ENCODE assay signal across 9 cellular contexts in the genomic region with DNA sequence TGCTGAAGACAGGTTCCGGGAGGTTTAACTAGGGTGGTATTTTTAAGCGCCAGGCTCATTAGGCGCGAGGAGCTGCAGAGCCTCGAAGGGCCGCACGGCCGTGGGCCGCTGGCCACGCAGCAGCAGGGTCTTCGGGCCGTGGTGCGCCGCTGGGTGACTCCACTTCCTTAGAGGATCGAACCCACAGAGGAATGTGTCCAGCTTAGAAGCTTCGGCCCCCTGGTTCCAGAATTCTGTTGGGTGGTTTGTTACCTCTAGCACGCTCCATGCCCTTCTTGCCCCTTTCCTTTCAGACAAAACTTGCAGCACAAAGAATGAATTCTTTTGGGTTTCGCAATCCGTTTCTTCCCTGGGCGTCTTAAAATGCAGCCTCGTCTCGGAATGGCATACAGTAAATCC. TPM values are rescaled to one million over a fixed set of nuclear protein-coding genes. Genes with fewer than 3 reads are reported as not detected.
DNase-seq lines count a peak whose midpoint lies in the region; ATAC-seq and TF ChIP-seq lines count a peak whose summit lies in the region.
"Had no signal": no experiment of that assay in that cellular context is flagged by ENCODE, and none has a peak within 500 bp of the region (broad histone marks: within the 10 kb centered on the region; RNA-seq: fewer than 3 reads in every experiment).

No MANE protein-coding gene starts in this region.

- DNase-seq in CD1c-positive myeloid dendritic cell (ENCODE audit: extremely low spot score) (peak; percentile 47), head of caudate nucleus (peak; percentile 11 to 79 (median 56)), osteocyte (ENCODE audit: extremely low spot score, unreplicated experiment) (no peak), HuH-7.5 (ENCODE audit: low spot score) (no peak)
- no peak for DNase-seq in activated CD8-positive, alpha-beta T cell treated with anti-CD3 and anti-CD28 coated beads for 36 hours

- POLR2A ChIA-PET in HEK293 (lab: Yijun Ruan, JAX), result interaction anchor here (0.6 to 1.8 kb wide), 23 partner anchors 8 to 356 kb away, joined by 3 to 39 read pairs (median 5); partner anchors contain the start of genes MRPL16, OSBP and STX3
- POLR2A ChIA-PET in activated CD8-positive, alpha-beta T cell treated with anti-CD3 and anti-CD28 coated beads for 36 hours (lab: Charles Lee), result interaction anchor here (0.6 to 2.6 kb wide), 8 partner anchors 53 to 618 kb away, joined by 3 to 16 read pairs (median 4); partner anchors contain the start of genes OSBP and STX3

- peak overlapping the region; percentile 83 for H3K4me3 Mint-ChIP-seq in activated CD8-positive, alpha-beta T cell treated with anti-CD3 and anti-CD28 coated beads for 36 hours
- H3K4me3 Mint-ChIP-seq in osteocyte (ENCODE audit: unreplicated experiment), result peak overlapping the region; percentile 91

- peaks cover 30% of the 10 kb centered on the region for H3K36me3 Mint-ChIP-seq in activated CD8-positive, alpha-beta T cell treated with anti-CD3 and anti-CD28 coated beads for 36 hours (ENCODE audit: low read depth)
- peaks cover 21% of the 10 kb centered on the region for H3K36me3 Mint-ChIP-seq in osteocyte (ENCODE audit: unreplicated experiment)

- H3K9me3 Mint-ChIP-seq in activated CD8-positive, alpha-beta T cell treated with anti-CD3 and anti-CD28 coated beads for 36 hours, result no peaks in the 10 kb centered on the region
- H3K9me3 Mint-ChIP-seq in osteocyte (ENCODE audit: unreplicated experiment), result no peaks in the 10 kb centered on the region

- H3K4me1 ChIP-seq in HEK293 (ENCODE audit: control insufficient read depth, insufficient read depth, low read length), result no peaks in the 10 kb centered on the region

- H3K27me3 Mint-ChIP-seq in activated CD8-positive, alpha-beta T cell treated with anti-CD3 and anti-CD28 coated beads for 36 hours, result no peaks in the 10 kb centered on the region
- peaks cover 4% of the 10 kb centered on the region for H3K27me3 Mint-ChIP-seq in osteocyte (ENCODE audit: unreplicated experiment)

- intact Hi-C loops in activated CD8-positive, alpha-beta T cell treated with anti-CD3 and anti-CD28 coated beads for 36 hours (cut with micrococcal nuclease), result loop anchor here (1.0 to 10.0 kb wide), 3 partner anchors 53 to 135 kb away; no protein-coding TSS in a partner anchor
- intact Hi-C loops in head of caudate nucleus (cut with DNase I), result loop anchor here (2.0 to 5.0 kb wide), 3 partner anchors 55 to 112 kb away; partner anchors contain the start of gene OSBP

- CTCF ChIA-PET in HEK293 (lab: Yijun Ruan, JAX), result interaction anchor here (0.5 to 1.9 kb wide), 4 partner anchors 11 to 1908 kb away, joined by 3 to 11 read pairs (median 3); partner anchors contain the start of gene CTNND1
- CTCF ChIA-PET in activated CD8-positive, alpha-beta T cell treated with anti-CD3 and anti-CD28 coated beads for 36 hours (lab: Charles Lee), result interaction anchor here (0.8 to 1.5 kb wide), 9 partner anchors 11 to 140 kb away, joined by 3 to 5 read pairs (median 3); no protein-coding TSS in a partner anchor

- H3K36me3 ChIP-seq in HEK293 (ENCODE audit: control insufficient read depth in 2 of 2, insufficient read depth in 1 of 2, low read length in 2 of 2), result peaks cover 20 to 23% of the 10 kb centered on the region in 2 experiments

- peak overlapping the region; percentile 80 for H3K4me3 ChIP-seq in HEK293 (ENCODE audit: low read depth, low read length)

- TF ChIP-seq CTCF in HEK293 (tag by site-specific recombination; IDR thresholded peaks at IDR 0.05), result no peak
- TF ChIP-seq CTCF in activated CD8-positive, alpha-beta T cell treated with anti-CD3 and anti-CD28 coated beads for 36 hours (IDR thresholded peaks at IDR 0.05), result no peak
- TF ChIP-seq CTCF in osteocyte (IDR thresholded peaks at IDR 0.05), result no peak

- no peak for ATAC-seq in activated CD8-positive, alpha-beta T cell treated with anti-CD3 and anti-CD28 coated beads for 36 hours
- ATAC-seq in GM21526 (IDR thresholded peaks at IDR 0.05; ENCODE audit: low FRiP score, unreplicated experiment) (no peak), HG02678 (IDR thresholded peaks at IDR 0.05; ENCODE audit: unreplicated experiment) (no peak)

- peak overlapping the region; percentile 66; the same call in 1 of the 2 replicates for H3K27ac ChIP-seq in HEK293 (ENCODE audit: extremely low read depth, low read depth, low read length)

- no peaks in the 10 kb centered on the region for H3K9me3 ChIP-seq in HEK293 (ENCODE audit: control insufficient read depth, insufficient read depth, low read depth, low read length)

- peaks cover 35% of the 10 kb centered on the region for H3K4me1 Mint-ChIP-seq in activated CD8-positive, alpha-beta T cell treated with anti-CD3 and anti-CD28 coated beads for 36 hours (ENCODE audit: low read depth)
- H3K4me1 Mint-ChIP-seq in osteocyte (ENCODE audit: unreplicated experiment), result peaks cover 27% of the 10 kb centered on the region

- peak overlapping the region; percentile 94 for H3K27ac Mint-ChIP-seq in activated CD8-positive, alpha-beta T cell treated with anti-CD3 and anti-CD28 coated beads for 36 hours
- H3K27ac Mint-ChIP-seq in osteocyte (ENCODE audit: unreplicated experiment), result peak overlapping the region; percentile 100

TF ChIP-seq in HEK293, 187 proteins besides CTCF, POLR2A, EP300 and RAD21:
- peak; percentile 44; the same call in 1 of the 2 replicates for TF ChIP-seq ZBTB17 (tag by site-specific recombination; IDR thresholded peaks at IDR 0.05)
- TF ChIP-seq ZBTB20 (tag by site-specific recombination; IDR thresholded peaks at IDR 0.05), result 0 out of 2 replicates have a peak, but pooled peaks have one; percentile 50
- TF ChIP-seq ZNF2 (tag by site-specific recombination; IDR thresholded peaks at IDR 0.05), result no peak
- no peak for TF ChIP-seq ZNF785 (tag by site-specific recombination; IDR thresholded peaks at IDR 0.05)
- 0 out of 2 replicates have a peak, but pooled peaks have one; percentile 2 for TF ChIP-seq ZNF600 (tag by site-specific recombination; IDR thresholded peaks at IDR 0.05)
- 0 out of 2 replicates have a peak, but pooled peaks have one; percentile 26 for TF ChIP-seq ZNF335 (tag by site-specific recombination; conservative IDR thresholded peaks at IDR 0.05)
- TF ChIP-seq ZNF362 (tag by site-specific recombination; IDR thresholded peaks at IDR 0.05), result 0 out of 2 replicates have a peak, but pooled peaks have one; percentile 10
- TF ChIP-seq ZXDB (tag by site-specific recombination; IDR thresholded peaks at IDR 0.05), result no peak
- TF ChIP-seq ZNF580 (tag by site-specific recombination; IDR thresholded peaks at IDR 0.05), result no peak
- TF ChIP-seq ZNF292 (tag by site-specific recombination; IDR thresholded peaks at IDR 0.05; ENCODE audit: borderline replicate concordance, low read depth), result no peak
- TF ChIP-seq, protein P1, sequence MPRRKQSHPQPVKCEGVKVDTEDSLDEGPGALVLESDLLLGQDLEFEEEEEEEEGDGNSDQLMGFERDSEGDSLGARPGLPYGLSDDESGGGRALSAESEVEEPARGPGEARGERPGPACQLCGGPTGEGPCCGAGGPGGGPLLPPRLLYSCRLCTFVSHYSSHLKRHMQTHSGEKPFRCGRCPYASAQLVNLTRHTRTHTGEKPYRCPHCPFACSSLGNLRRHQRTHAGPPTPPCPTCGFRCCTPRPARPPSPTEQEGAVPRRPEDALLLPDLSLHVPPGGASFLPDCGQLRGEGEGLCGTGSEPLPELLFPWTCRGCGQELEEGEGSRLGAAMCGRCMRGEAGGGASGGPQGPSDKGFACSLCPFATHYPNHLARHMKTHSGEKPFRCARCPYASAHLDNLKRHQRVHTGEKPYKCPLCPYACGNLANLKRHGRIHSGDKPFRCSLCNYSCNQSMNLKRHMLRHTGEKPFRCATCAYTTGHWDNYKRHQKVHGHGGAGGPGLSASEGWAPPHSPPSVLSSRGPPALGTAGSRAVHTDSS (tag by site-specific recombination; IDR thresholded peaks at IDR 0.05), result no peak
- TF ChIP-seq SCRT1 (tag by site-specific recombination; IDR thresholded peaks at IDR 0.05; ENCODE audit: borderline replicate concordance), result no peak
- no peak for TF ChIP-seq ZNF324 (tag by site-specific recombination; IDR thresholded peaks at IDR 0.05)
- 0 out of 2 replicates have a peak, but pooled peaks have one; percentile 24 for TF ChIP-seq ZNF610 (tag by site-specific recombination; IDR thresholded peaks at IDR 0.05; ENCODE audit: borderline replicate concordance)
TF ChIP-seq in HEK293: peak in this region for 6.

RNA-seq across cellular contexts. Expression of gene PATL1, which starts 0.8 kb away (rescaled TPM):
- 10 to 100 TPM; 59.5 to 60.6 TPM for total RNA-seq in activated CD8-positive, alpha-beta T cell treated with anti-CD3 and anti-CD28 coated beads for 36 hours
- 39.3 and 40.0 TPM in 2 replicates for total RNA-seq in osteocyte

RNA-seq across cellular contexts. Expression of gene OR10V1, which starts 44.0 kb away (rescaled TPM):
- not detected for total RNA-seq in activated CD8-positive, alpha-beta T cell treated with anti-CD3 and anti-CD28 coated beads for 36 hours
- not detected in 2 replicates for total RNA-seq in osteocyte
- total RNA-seq: T-helper 2 cell treated with Interferon-gamma antibody and Interleukin-4, amounts not matched to agents 100 ng/mL and 5 ng/mL, for 36 hours had no signal

RNA-seq across cellular contexts. Expression of gene OSBP, which starts 54.0 kb away (rescaled TPM):
- 10 to 100 TPM; 38.1 to 41.0 TPM for total RNA-seq in activated CD8-positive, alpha-beta T cell treated with anti-CD3 and anti-CD28 coated beads for 36 hours
- 45.7 and 46.0 TPM in 2 replicates for total RNA-seq in osteocyte

Comparison
In these comparisons a context has a peak if more than half of its experiments do, and no peak if none do; other contexts are left out.
1. DNase-seq: peak in CD1c-positive myeloid dendritic cell (single experiment) and head of caudate nucleus (42 of 42); none in activated CD8-positive, alpha-beta T cell treated with anti-CD3 and anti-CD28 coated beads for 36 hours (single experiment), osteocyte (single experiment) and HuH-7.5 (single experiment).